ENCODE assay signal across 8 cellular contexts in the genomic region with DNA sequence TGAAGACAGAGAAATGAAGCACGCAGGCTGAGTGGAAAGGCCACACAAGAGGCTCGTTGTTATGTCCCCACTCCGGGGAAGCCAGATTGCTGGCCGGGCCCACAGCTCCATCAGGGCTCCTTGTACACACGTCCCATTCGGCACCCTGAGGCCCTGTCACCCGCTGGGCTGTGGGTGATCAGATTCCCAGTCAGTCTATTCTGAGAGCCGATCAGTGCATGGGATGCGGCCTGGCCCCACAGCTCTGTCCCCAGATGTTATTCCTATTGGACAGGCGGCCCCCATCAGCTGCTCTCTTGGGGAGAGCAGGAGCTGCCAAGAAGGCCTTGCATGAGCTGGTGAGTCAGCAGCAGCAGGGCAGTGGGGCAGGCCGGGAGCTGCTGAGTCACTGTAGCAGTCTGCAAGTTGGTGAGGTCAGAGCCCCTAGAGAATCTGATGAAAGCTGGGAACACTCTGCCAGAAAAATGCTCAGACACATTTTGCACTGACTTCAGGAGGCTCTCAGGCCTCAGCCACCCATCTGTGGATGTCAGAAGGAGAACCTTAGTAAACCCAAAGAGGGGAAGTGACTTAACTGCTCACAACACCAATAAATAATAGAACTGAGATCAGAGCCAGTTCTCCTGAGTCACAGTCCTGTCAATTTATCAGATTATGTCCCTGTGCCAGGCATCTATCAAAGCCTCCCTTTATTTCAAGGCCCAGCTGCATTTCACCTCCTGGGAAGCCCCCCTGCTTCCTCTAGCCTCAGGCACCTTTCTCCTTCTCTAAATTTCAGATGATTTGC. TPM values are rescaled to one million over a fixed set of nuclear protein-coding genes. Genes with fewer than 3 reads are reported as not detected.
A peak's percentile ranks its signal among the peaks of the same experiment; 100 is the strongest.
DNase-seq lines count a peak whose midpoint lies in the region; ATAC-seq and TF ChIP-seq lines count a peak whose summit lies in the region.

No MANE protein-coding gene starts in this region.

- H3K36me3 Mint-ChIP-seq in activated naive CD4-positive, alpha-beta T cell treated with anti-CD3 and anti-CD28 coated beads for 36 hours (ENCODE audit: low read depth) = no peaks in the 10 kb centered on the region
- H3K36me3 Mint-ChIP-seq in activated naive CD4-positive, alpha-beta T cell treated with anti-CD3 and anti-CD28 coated beads, Interleukin-2, amount 10 ng/mL, durations not matched to agents 7 days and 5 days = no peaks in the 10 kb centered on the region

- H3K27me3 Mint-ChIP-seq in activated naive CD4-positive, alpha-beta T cell treated with anti-CD3 and anti-CD28 coated beads for 36 hours (ENCODE audit: low read depth) = no peaks in the 10 kb centered on the region
- H3K27me3 Mint-ChIP-seq in activated naive CD4-positive, alpha-beta T cell treated with anti-CD3 and anti-CD28 coated beads, Interleukin-2, amount 10 ng/mL, durations not matched to agents 7 days and 5 days = peaks cover 5% of the 10 kb centered on the region

- intact Hi-C loops in activated naive CD4-positive, alpha-beta T cell treated with anti-CD3 and anti-CD28 coated beads for 36 hours (cut with micrococcal nuclease) = no loop called here
- intact Hi-C loops in left colon (cut with DNase I, micrococcal nuclease) = no loop called here

- ATAC-seq in left colon = peak; percentile 75
- no peak for ATAC-seq in GM18858 (IDR thresholded peaks at IDR 0.05; ENCODE audit: unreplicated experiment)

- H3K9ac ChIP-seq in SK-N-MC (ENCODE audit: insufficient read length) = peak overlapping the region; percentile 67

- no peak for TF ChIP-seq CTCF in coronary artery (IDR thresholded peaks at IDR 0.05)

- H3K4me3 ChIP-seq in SK-N-MC = no peak overlapping the region
- peak overlapping the region; percentile 42 for H3K4me3 ChIP-seq in coronary artery

- H3K27ac Mint-ChIP-seq in activated naive CD4-positive, alpha-beta T cell treated with anti-CD3 and anti-CD28 coated beads for 36 hours = peak overlapping the region; percentile 59
- no peak overlapping the region for H3K27ac Mint-ChIP-seq in activated naive CD4-positive, alpha-beta T cell treated with anti-CD3 and anti-CD28 coated beads, Interleukin-2, amount 10 ng/mL, durations not matched to agents 7 days and 5 days

- H3K36me3 ChIP-seq in SK-N-MC (ENCODE audit: insufficient read depth, low read length) = no peaks in the 10 kb centered on the region

- peaks cover 8% of the 10 kb centered on the region for H3K4me1 Mint-ChIP-seq in activated naive CD4-positive, alpha-beta T cell treated with anti-CD3 and anti-CD28 coated beads for 36 hours (ENCODE audit: low read depth)
- H3K4me1 Mint-ChIP-seq in activated naive CD4-positive, alpha-beta T cell treated with anti-CD3 and anti-CD28 coated beads, Interleukin-2, amount 10 ng/mL, durations not matched to agents 7 days and 5 days = no peaks in the 10 kb centered on the region

- CTCF ChIA-PET in activated naive CD4-positive, alpha-beta T cell treated with anti-CD3 and anti-CD28 coated beads for 36 hours (lab: Charles Lee) = interaction anchor here (0.8 kb wide), 1 partner anchor 153 kb away, joined by 3 read pairs; no protein-coding TSS in a partner anchor
- CTCF ChIA-PET in activated naive CD4-positive, alpha-beta T cell treated with anti-CD3 and anti-CD28 coated beads, Interleukin-2, amount 10 ng/mL, durations not matched to agents 7 days and 5 days (lab: Charles Lee) = interaction anchor here (1.5 kb wide), 2 partner anchors 9 to 36 kb away, joined by 5 to 6 read pairs; partner anchors contain the start of gene PSAP

- no peaks in the 10 kb centered on the region for H3K9me3 Mint-ChIP-seq in activated naive CD4-positive, alpha-beta T cell treated with anti-CD3 and anti-CD28 coated beads for 36 hours
- no peaks in the 10 kb centered on the region for H3K9me3 Mint-ChIP-seq in activated naive CD4-positive, alpha-beta T cell treated with anti-CD3 and anti-CD28 coated beads, Interleukin-2, amount 10 ng/mL, durations not matched to agents 7 days and 5 days

- no peak overlapping the region for H3K4me3 Mint-ChIP-seq in activated naive CD4-positive, alpha-beta T cell treated with anti-CD3 and anti-CD28 coated beads for 36 hours
- no peak overlapping the region for H3K4me3 Mint-ChIP-seq in activated naive CD4-positive, alpha-beta T cell treated with anti-CD3 and anti-CD28 coated beads, Interleukin-2, amount 10 ng/mL, durations not matched to agents 7 days and 5 days

- DNase-seq in activated naive CD4-positive, alpha-beta T cell treated with anti-CD3 and anti-CD28 coated beads for 36 hours = peak; percentile 60
- no peak for DNase-seq in activated naive CD4-positive, alpha-beta T cell treated with anti-CD3 and anti-CD28 coated beads, Interleukin-2, amount 10 ng/mL, durations not matched to agents 7 days and 5 days
- peak; percentile 100 for DNase-seq in LHCN-M2 (ENCODE audit: low read depth)
- no peak for DNase-seq in SK-N-MC (ENCODE audit: low read depth, low spot score)
- DNase-seq in coronary artery (ENCODE audit: low spot score) = peak; percentile 99
- DNase-seq in left colon = peak; percentile 65 to 93
- peak; percentile 71 for DNase-seq in stimulated activated CD4-positive, alpha-beta T cell treated with anti-CD3 and anti-CD28 coated beads, Interleukin-1b, Interleukin-23, amount 100 ng/mL, for 48 hours

- H3K27ac ChIP-seq in SK-N-MC (peak overlapping the region; percentile 96), coronary artery (peak overlapping the region; percentile 92 to 96)

- H3K9me3 ChIP-seq in SK-N-MC (ENCODE audit: low read depth, low read length) = no peaks in the 10 kb centered on the region

RNA-seq across cellular contexts. Expression of gene PSAP, which starts 9.4 kb away (rescaled TPM):
- total RNA-seq in activated naive CD4-positive, alpha-beta T cell treated with anti-CD3 and anti-CD28 coated beads for 36 hours = 100 to 1,000 TPM; 129 to 133 TPM
- 380 and 455 TPM in 2 replicates for total RNA-seq in LHCN-M2 (2014; rRNA removed)
- polyA plus RNA-seq in LHCN-M2 (2012) = 540 TPM
- 100 to 1,000 TPM; 517 to 807 TPM for total RNA-seq in left colon

Comparison
In these comparisons a context has a peak if more than half of its experiments do, and no peak if none do; other contexts are left out.
1. DNase-seq: peak in activated naive CD4-positive, alpha-beta T cell treated with anti-CD3 and anti-CD28 coated beads for 36 hours (single experiment), LHCN-M2 (single experiment), coronary artery (single experiment), left colon (2 of 2) and stimulated activated CD4-positive, alpha-beta T cell treated with anti-CD3 and anti-CD28 coated beads, Interleukin-1b, Interleukin-23, amount 100 ng/mL, for 48 hours (single experiment); none in activated naive CD4-positive, alpha-beta T cell treated with anti-CD3 and anti-CD28 coated beads, Interleukin-2, amount 10 ng/mL, durations not matched to agents 7 days and 5 days (single experiment) and SK-N-MC (single experiment).